In genomic region chr4:137524642-137525384, GRCh38 we compare ENCODE assay signal across 16 cellular contexts. TPM values are rescaled to one million over a fixed set of nuclear protein-coding genes. Genes with fewer than 3 reads are reported as not detected.
DNase-seq lines count a peak whose midpoint lies in the region; ATAC-seq and TF ChIP-seq lines count a peak whose summit lies in the region.
"Had no signal": no experiment of that assay in that cellular context is flagged by ENCODE, and none has a peak within 500 bp of the region (broad histone marks: within the 10 kb centered on the region; RNA-seq: fewer than 3 reads in every experiment).

No MANE protein-coding gene starts in this region.

- H3K4me3 Mint-ChIP-seq in MCF 10A (ENCODE audit: unreplicated experiment) (no peak overlapping the region), GM23338 (no peak overlapping the region)
- H3K4me3 Mint-ChIP-seq: activated B cell treated with CpG ODN at 0.5 μM for 24 hours had no signal

- H3K27me3 Mint-ChIP-seq in MCF 10A (ENCODE audit: insufficient read depth, unreplicated experiment) (no peaks in the 10 kb centered on the region), GM23338 (ENCODE audit: insufficient read depth, low read depth, poor library complexity) (peaks cover 2% of the 10 kb centered on the region)
- H3K27me3 Mint-ChIP-seq: activated B cell treated with CpG ODN at 0.5 μM for 24 hours had no signal

- H3K36me3 Mint-ChIP-seq in MCF 10A (ENCODE audit: insufficient read depth, unreplicated experiment) (peaks cover 27% of the 10 kb centered on the region), GM23338 (ENCODE audit: low read depth) (peaks cover 67% of the 10 kb centered on the region)

- H3K9me3 Mint-ChIP-seq in MCF 10A (ENCODE audit: unreplicated experiment) (no peaks in the 10 kb centered on the region), GM23338 (no peaks in the 10 kb centered on the region)
- H3K9me3 Mint-ChIP-seq: activated B cell treated with CpG ODN at 0.5 μM for 24 hours had no signal

- TF ChIP-seq CTCF in MCF 10A (IDR thresholded peaks at IDR 0.05; ENCODE audit: unreplicated experiment) (no peak), mammary epithelial cell (conservative IDR thresholded peaks at IDR 0.05 in 1 of 2, IDR thresholded peaks at IDR 0.05 in 1 of 2; ENCODE audit: extremely low read depth in 1 of 2, insufficient read depth in 1 of 2, low read depth in 1 of 2, low read length in 2 of 2) (no peak), breast epithelium (IDR thresholded peaks at IDR 0.05) (no peak), GM23338 (conservative IDR thresholded peaks at IDR 0.05; ENCODE audit: low read depth in 2 of 2) (no peak)

- ATAC-seq in GM23338 = no peak

- BruUV-seq in MCF 10A (replicated peaks; lab: Mats Ljungman, UMichigan) (no TSS peak), mammary epithelial cell (replicated peaks; lab: Mats Ljungman, UMichigan) (no TSS peak)

- no peak overlapping the region for H3K27ac ChIP-seq in mammary epithelial cell (ENCODE audit: insufficient read depth, low read depth, low read length)
- H3K27ac ChIP-seq in breast epithelium = peak overlapping the region; percentile 15 to 63
- peak overlapping the region; percentile 27 for H3K27ac ChIP-seq in muscle layer of colon (ENCODE audit: low read depth, low read length)
- H3K27ac ChIP-seq in GM23338 (ENCODE audit: low read depth) = no peak overlapping the region
- H3K27ac ChIP-seq: cardiac muscle cell had no signal

- H2AFZ ChIP-seq in mammary epithelial cell (ENCODE audit: low read depth, low read length) (no peak overlapping the region), GM23338 (no peak overlapping the region)

- H3F3A ChIP-seq in GM23338 (replicated peaks; ENCODE audit: low read depth) = no peaks in the 10 kb centered on the region

- H3K4me2 ChIP-seq in mammary epithelial cell (ENCODE audit: insufficient read depth, low read depth, low read length) (no peak overlapping the region), GM23338 (no peak overlapping the region)

- H3K27me3 ChIP-seq in mammary epithelial cell (ENCODE audit: insufficient read depth, low read length) = no peaks in the 10 kb centered on the region
- no peaks in the 10 kb centered on the region for H3K27me3 ChIP-seq in breast epithelium
- H3K27me3 ChIP-seq in muscle layer of colon (ENCODE audit: control insufficient read depth in 1 of 2, insufficient read depth in 2 of 2, low read length in 2 of 2) = no peaks in the 10 kb centered on the region
- no peaks in the 10 kb centered on the region for H3K27me3 ChIP-seq in GM23338 (ENCODE audit: insufficient read depth)

- H3K36me3 ChIP-seq in mammary epithelial cell (ENCODE audit: insufficient read depth, low read length) (no peaks in the 10 kb centered on the region), breast epithelium (no peaks in the 10 kb centered on the region), muscle layer of colon (ENCODE audit: insufficient read depth, low read length) (peaks cover 32% of the 10 kb centered on the region), GM23338 (ENCODE audit: insufficient read depth) (peaks cover 70% of the 10 kb centered on the region)
- H3K36me3 ChIP-seq: cardiac muscle cell, prostate gland had no signal

- CTCF ChIA-PET in MCF 10A (lab: Yijun Ruan, JAX) = interaction anchor here (0.6 kb wide), 2 partner anchors 201 to 304 kb away, joined by 3 to 4 read pairs; no protein-coding TSS in a partner anchor
- CTCF ChIA-PET in mammary epithelial cell (lab: Charles Lee; ENCODE audit: low non-redundant PET) = no interaction called here

- H3K4me1 ChIP-seq in mammary epithelial cell (ENCODE audit: insufficient read depth, low read length) = no peaks in the 10 kb centered on the region
- no peaks in the 10 kb centered on the region for H3K4me1 ChIP-seq in breast epithelium
- H3K4me1 ChIP-seq in muscle layer of colon (ENCODE audit: insufficient read depth, low read length) = peaks cover 31% of the 10 kb centered on the region
- peaks cover 4% of the 10 kb centered on the region; the same call in 1 of the 2 replicates for H3K4me1 ChIP-seq in GM23338 (ENCODE audit: insufficient read depth)
- H3K4me1 ChIP-seq: prostate gland had no signal

- H4K20me1 ChIP-seq in mammary epithelial cell (ENCODE audit: insufficient read depth, low read length) (no peaks in the 10 kb centered on the region), GM23338 (replicated peaks; ENCODE audit: insufficient read depth) (peaks cover 4% of the 10 kb centered on the region; the same call in 1 of the 2 replicates)

- WGBS in mammary epithelial cell (ENCODE audit: low coverage, missing lambda C conversion rate) = 30% methylated on average over 4 of the region's 4 CpGs

- POLR2A ChIA-PET in MCF 10A (lab: Yijun Ruan, JAX) = no interaction called here

- H3K9me3 ChIP-seq in mammary epithelial cell (replicated peaks; ENCODE audit: insufficient read depth, low read length) (no peaks in the 10 kb centered on the region), breast epithelium (no peaks in the 10 kb centered on the region), muscle layer of colon (ENCODE audit: low read length) (no peaks in the 10 kb centered on the region)
- H3K9me3 ChIP-seq: prostate gland had no signal

- H3K79me2 ChIP-seq in mammary epithelial cell (ENCODE audit: insufficient read depth, low read length) (no peaks in the 10 kb centered on the region), GM23338 (replicated peaks; ENCODE audit: insufficient read depth) (peaks cover 54% of the 10 kb centered on the region)

- H3K4me3 ChIP-seq in mammary epithelial cell (replicated peaks in 1 of 3; ENCODE audit: insufficient read depth in 1 of 3, low read depth in 2 of 3, low read length in 3 of 3) = no peak overlapping the region
- peak overlapping the region in 2 of 3 donors; percentile 7 to 47 for H3K4me3 ChIP-seq in breast epithelium
- peak overlapping the region in 1 of 2 donors; percentile 7 for H3K4me3 ChIP-seq in muscle layer of colon (ENCODE audit: low read depth in 1 of 2, low read length in 2 of 2)
- no peak overlapping the region for H3K4me3 ChIP-seq in GM23338
- H3K4me3 ChIP-seq: cardiac muscle cell, prostate gland had no signal

- H3K4me1 Mint-ChIP-seq in MCF 10A (ENCODE audit: insufficient read depth, unreplicated experiment) (peaks cover 21% of the 10 kb centered on the region), GM23338 (no peaks in the 10 kb centered on the region; the same call in 1 of the 3 replicates)
- H3K4me1 Mint-ChIP-seq: activated B cell treated with CpG ODN at 0.5 μM for 24 hours had no signal

- H3K27ac Mint-ChIP-seq in MCF 10A (ENCODE audit: low read depth, unreplicated experiment) (peak overlapping the region; percentile 53), GM23338 (no peak overlapping the region)
- H3K27ac Mint-ChIP-seq: activated B cell treated with CpG ODN at 0.5 μM for 24 hours had no signal

- dilution Hi-C loops in mammary epithelial cell (cut with HindIII; ENCODE audit: low sequenced_read_pairs) = no loop called here

- intact Hi-C loops in MCF 10A (cut with micrococcal nuclease) (no loop called here), mammary epithelial cell (cut with micrococcal nuclease) (no loop called here), breast epithelium (cut with DNase I; ENCODE audit: low total_unique reads) (no loop called here)

- no peaks in the 10 kb centered on the region for H3K9me2 ChIP-seq in GM23338 (ENCODE audit: insufficient read depth)

- DNase-seq in MCF 10A (ENCODE audit: unreplicated experiment) (no peak), mammary epithelial cell (no peak), breast epithelium (ENCODE audit: low spot score in 2 of 2) (no peak), GM23338 (ENCODE audit: low spot score) (no peak), inferior parietal cortex (ENCODE audit: extremely low spot score) (no peak), OCI-M1 (lab: John Stamatoyannopoulos, UW) (no peak), cerebellum (ENCODE audit: low spot score) (no peak)
- DNase-seq: activated B cell treated with CpG ODN at 0.5 μM for 24 hours; activated naive CD4-positive, alpha-beta T cell; GDM1; MM.1S; stimulated activated CD4-positive, alpha-beta T cell treated with anti-CD3 and anti-CD28 coated beads, Interleukin-4, amount 100 ng/mL, for 1 hour; T-helper 1 cell had no signal

- in situ Hi-C loops in mammary epithelial cell (cut with MboI; ENCODE audit: low sequenced_read_pairs in 2 of 2) = no loop called here

- no peak for TF ChIP-seq POLR2A in breast epithelium (IDR thresholded peaks at IDR 0.05)

- H3K9ac ChIP-seq in mammary epithelial cell (ENCODE audit: insufficient read depth, low read length) (no peak overlapping the region), muscle layer of colon (ENCODE audit: low read length) (no peak overlapping the region)

TF ChIP-seq in GM23338, 12 proteins besides CTCF, POLR2A, EP300 and RAD21 (continues in another document):
- TF ChIP-seq ZNF114 (CRISPR knock-in tag; IDR thresholded peaks at IDR 0.05) (no peak), STAT1 (IDR thresholded peaks at IDR 0.05; ENCODE audit: unreplicated experiment) (no peak), EZH2phosphoT487 (IDR thresholded peaks at IDR 0.05; ENCODE audit: unreplicated experiment) (no peak), JUNB (IDR thresholded peaks at IDR 0.05; ENCODE audit: unreplicated experiment) (no peak), ZNF331 (CRISPR knock-in tag; IDR thresholded peaks at IDR 0.05; ENCODE audit: low read depth) (no peak), NANOG (IDR thresholded peaks at IDR 0.05; ENCODE audit: borderline replicate concordance) (no peak)

RNA-seq across cellular contexts. Expression of gene PCDH18, which starts 7.5 kb away (rescaled TPM):
- total RNA-seq in MCF 10A (2022) = 3.5 and 4.9 TPM in 2 replicates
- total RNA-seq in mammary epithelial cell = 1 to 10 TPM in 1 of 2 donors, under 1 TPM in 1; 0.12 to 1.2 TPM
- 0.01 TPM for polyA plus RNA-seq in mammary epithelial cell
- not detected for polyA minus RNA-seq in mammary epithelial cell
- 10 to 100 TPM; 34.2 to 67.2 (median 52.1) TPM for total RNA-seq in breast epithelium
- 63.2 and 68.1 TPM in 2 replicates for total RNA-seq in GM23338 (2014; rRNA removed; shearing (Covaris generic))
- 17.3 and 19.5 TPM in 2 replicates for polyA plus RNA-seq in GM23338 (2016; fragmentation: Nextera tagmentation; extraction: Ambion mirVana)
- total RNA-seq in cerebellum = 42.3 TPM
- total RNA-seq: activated B cell treated with CpG ODN at 0.5 μM for 24 hours had no signal

Comparison
In these comparisons a context has a peak if more than half of its experiments do, and no peak if none do; other contexts are left out.
1. H3K27ac ChIP-seq: peak in breast epithelium (2 of 2) and muscle layer of colon (single experiment); none in mammary epithelial cell (single experiment) and GM23338 (single experiment).
2. H3K4me3 ChIP-seq: peak in breast epithelium (2 of 3); none in mammary epithelial cell (0 of 3) and GM23338 (single experiment).